ENCODE assay signal across 1 cellular context in the genomic region with DNA sequence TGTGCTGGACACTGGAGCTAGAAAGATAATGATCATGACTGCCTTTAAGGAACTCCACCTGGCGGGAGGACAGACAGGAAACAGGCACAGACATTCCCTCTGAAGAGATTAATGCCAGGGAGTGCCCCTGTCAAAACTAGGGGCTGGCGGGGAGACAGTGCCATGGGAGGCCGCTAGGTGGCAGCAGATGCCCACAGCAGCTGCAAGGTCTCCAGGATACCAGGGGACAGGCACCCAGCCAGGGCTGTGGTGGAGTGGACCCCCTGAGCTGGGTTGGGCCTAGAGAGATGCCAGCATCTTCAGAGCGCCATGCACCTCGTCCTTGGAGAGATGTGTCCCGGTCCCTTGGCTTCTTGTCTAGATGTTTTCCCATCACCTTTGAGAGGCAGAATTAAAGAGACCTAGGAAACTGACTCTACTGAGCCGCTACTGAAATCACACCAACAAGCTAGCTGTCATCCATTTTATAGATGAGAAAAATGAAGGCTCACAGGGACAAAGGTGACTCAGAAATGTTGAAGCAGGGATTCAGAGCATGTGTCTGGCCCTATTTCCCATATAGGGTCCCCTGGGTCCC.
TF ChIP-seq lines count a peak whose summit lies in the region.

No MANE protein-coding gene starts in this region.

TF ChIP-seq in GM12878, 131 proteins besides CTCF, POLR2A, EP300 and RAD21 (continues in another document):
- TF ChIP-seq HDAC2 (IDR thresholded peaks at IDR 0.05) (no peak), NRF1 (conservative IDR thresholded peaks at IDR 0.05; ENCODE audit: low read depth, low read length) (no peak), RB1 (IDR thresholded peaks at IDR 0.05; ENCODE audit: borderline replicate concordance) (0 out of 2 replicates have a peak, but pooled peaks have one; percentile 43), HCFC1 (IDR thresholded peaks at IDR 0.05; ENCODE audit: low read length) (no peak), YBX1 (IDR thresholded peaks at IDR 0.05) (no peak), EED (IDR thresholded peaks at IDR 0.05; ENCODE audit: low read depth) (no peak), MYC (IDR thresholded peaks at IDR 0.05; ENCODE audit: insufficient read depth, insufficient read length, insufficient replicate concordance, low read length, severe bottlenecking) (no peak), RELA (IDR thresholded peaks at IDR 0.05; ENCODE audit: borderline replicate concordance, partially characterized antibody) (peak; percentile 36), BCL3 (IDR thresholded peaks at IDR 0.05; ENCODE audit: borderline replicate concordance, insufficient read depth, low read depth, low read length, poor library complexity, severe bottlenecking) (no peak), GATAD2B (conservative IDR thresholded peaks at IDR 0.05; ENCODE audit: low read depth) (no peak), CREB1 (IDR thresholded peaks at IDR 0.05; ENCODE audit: low read depth) (no peak), IRF3 (IDR thresholded peaks at IDR 0.05) (no peak), MTA2 (IDR thresholded peaks at IDR 0.05; ENCODE audit: low read depth) (no peak), TBL1XR1 (IDR thresholded peaks at IDR 0.05; ENCODE audit: low read depth, low read length) (0 out of 2 replicates have a peak, but pooled peaks have one; percentile 31), LARP7 (IDR thresholded peaks at IDR 0.05) (no peak), POLR2AphosphoS2 (IDR thresholded peaks at IDR 0.05; ENCODE audit: low read depth, low read length) (no peak), RFX5 (IDR thresholded peaks at IDR 0.05; ENCODE audit: low read depth, low read length) (no peak), ZBTB40 (IDR thresholded peaks at IDR 0.05; ENCODE audit: borderline replicate concordance) (no peak), SPI1 (IDR thresholded peaks at IDR 0.05; ENCODE audit: borderline replicate concordance, insufficient read depth, low read depth, low read length) (no peak), MLLT1 (IDR thresholded peaks at IDR 0.05) (no peak), DPF2 (IDR thresholded peaks at IDR 0.05) (no peak), SP1 (IDR thresholded peaks at IDR 0.05; ENCODE audit: low read depth, low read length) (peak; percentile 15), CBFB (IDR thresholded peaks at IDR 0.05; ENCODE audit: low read depth) (no peak), JUNB (IDR thresholded peaks at IDR 0.05) (no peak), TCF7 (IDR thresholded peaks at IDR 0.05; ENCODE audit: borderline replicate concordance) (no peak), ZSCAN29 (IDR thresholded peaks at IDR 0.05) (no peak; the same call in 1 of the 2 replicates), ATF7 (IDR thresholded peaks at IDR 0.05; ENCODE audit: low read depth) (no peak), RCOR1 (conservative IDR thresholded peaks at IDR 0.05; ENCODE audit: low read depth, low read length) (no peak), RELB (IDR thresholded peaks at IDR 0.05; ENCODE audit: low read depth) (no peak), NFXL1 (IDR thresholded peaks at IDR 0.05; ENCODE audit: borderline replicate concordance) (no peak), ZNF274 (IDR thresholded peaks at IDR 0.05; ENCODE audit: insufficient read depth, insufficient read length) (no peak), KLF5 (IDR thresholded peaks at IDR 0.05; ENCODE audit: partially characterized antibody) (no peak), HDGF (IDR thresholded peaks at IDR 0.05) (no peak)
- TF ChIP-seq, protein P1, sequence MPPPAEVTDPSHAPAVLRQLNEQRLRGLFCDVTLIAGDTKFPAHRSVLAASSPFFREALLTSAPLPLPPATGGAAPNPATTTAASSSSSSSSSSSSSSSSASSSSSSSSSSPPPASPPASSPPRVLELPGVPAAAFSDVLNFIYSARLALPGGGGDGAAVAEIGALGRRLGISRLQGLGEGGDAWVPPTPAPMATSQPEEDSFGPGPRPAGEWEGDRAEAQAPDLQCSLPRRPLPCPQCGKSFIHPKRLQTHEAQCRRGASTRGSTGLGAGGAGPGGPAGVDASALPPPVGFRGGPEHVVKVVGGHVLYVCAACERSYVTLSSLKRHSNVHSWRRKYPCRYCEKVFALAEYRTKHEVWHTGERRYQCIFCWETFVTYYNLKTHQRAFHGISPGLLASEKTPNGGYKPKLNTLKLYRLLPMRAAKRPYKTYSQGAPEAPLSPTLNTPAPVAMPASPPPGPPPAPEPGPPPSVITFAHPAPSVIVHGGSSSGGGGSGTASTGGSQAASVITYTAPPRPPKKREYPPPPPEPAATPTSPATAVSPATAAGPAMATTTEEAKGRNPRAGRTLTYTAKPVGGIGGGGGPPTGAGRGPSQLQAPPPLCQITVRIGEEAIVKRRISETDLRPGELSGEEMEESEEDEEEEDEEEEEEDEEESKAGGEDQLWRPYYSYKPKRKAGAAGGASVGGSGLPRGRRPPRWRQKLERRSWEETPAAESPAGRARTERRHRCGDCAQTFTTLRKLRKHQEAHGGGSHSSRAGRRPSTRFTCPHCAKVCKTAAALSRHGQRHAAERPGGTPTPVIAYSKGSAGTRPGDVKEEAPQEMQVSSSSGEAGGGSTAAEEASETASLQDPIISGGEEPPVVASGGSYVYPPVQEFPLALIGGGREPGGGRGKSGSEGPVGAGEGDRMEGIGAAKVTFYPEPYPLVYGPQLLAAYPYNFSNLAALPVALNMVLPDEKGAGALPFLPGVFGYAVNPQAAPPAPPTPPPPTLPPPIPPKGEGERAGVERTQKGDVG (CRISPR knock-in tag; IDR thresholded peaks at IDR 0.05), result no peak
- TF ChIP-seq, protein P2, sequence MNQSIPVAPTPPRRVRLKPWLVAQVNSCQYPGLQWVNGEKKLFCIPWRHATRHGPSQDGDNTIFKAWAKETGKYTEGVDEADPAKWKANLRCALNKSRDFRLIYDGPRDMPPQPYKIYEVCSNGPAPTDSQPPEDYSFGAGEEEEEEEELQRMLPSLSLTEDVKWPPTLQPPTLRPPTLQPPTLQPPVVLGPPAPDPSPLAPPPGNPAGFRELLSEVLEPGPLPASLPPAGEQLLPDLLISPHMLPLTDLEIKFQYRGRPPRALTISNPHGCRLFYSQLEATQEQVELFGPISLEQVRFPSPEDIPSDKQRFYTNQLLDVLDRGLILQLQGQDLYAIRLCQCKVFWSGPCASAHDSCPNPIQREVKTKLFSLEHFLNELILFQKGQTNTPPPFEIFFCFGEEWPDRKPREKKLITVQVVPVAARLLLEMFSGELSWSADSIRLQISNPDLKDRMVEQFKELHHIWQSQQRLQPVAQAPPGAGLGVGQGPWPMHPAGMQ (IDR thresholded peaks at IDR 0.05; ENCODE audit: borderline replicate concordance), result no peak
- TF ChIP-seq, protein P3, sequence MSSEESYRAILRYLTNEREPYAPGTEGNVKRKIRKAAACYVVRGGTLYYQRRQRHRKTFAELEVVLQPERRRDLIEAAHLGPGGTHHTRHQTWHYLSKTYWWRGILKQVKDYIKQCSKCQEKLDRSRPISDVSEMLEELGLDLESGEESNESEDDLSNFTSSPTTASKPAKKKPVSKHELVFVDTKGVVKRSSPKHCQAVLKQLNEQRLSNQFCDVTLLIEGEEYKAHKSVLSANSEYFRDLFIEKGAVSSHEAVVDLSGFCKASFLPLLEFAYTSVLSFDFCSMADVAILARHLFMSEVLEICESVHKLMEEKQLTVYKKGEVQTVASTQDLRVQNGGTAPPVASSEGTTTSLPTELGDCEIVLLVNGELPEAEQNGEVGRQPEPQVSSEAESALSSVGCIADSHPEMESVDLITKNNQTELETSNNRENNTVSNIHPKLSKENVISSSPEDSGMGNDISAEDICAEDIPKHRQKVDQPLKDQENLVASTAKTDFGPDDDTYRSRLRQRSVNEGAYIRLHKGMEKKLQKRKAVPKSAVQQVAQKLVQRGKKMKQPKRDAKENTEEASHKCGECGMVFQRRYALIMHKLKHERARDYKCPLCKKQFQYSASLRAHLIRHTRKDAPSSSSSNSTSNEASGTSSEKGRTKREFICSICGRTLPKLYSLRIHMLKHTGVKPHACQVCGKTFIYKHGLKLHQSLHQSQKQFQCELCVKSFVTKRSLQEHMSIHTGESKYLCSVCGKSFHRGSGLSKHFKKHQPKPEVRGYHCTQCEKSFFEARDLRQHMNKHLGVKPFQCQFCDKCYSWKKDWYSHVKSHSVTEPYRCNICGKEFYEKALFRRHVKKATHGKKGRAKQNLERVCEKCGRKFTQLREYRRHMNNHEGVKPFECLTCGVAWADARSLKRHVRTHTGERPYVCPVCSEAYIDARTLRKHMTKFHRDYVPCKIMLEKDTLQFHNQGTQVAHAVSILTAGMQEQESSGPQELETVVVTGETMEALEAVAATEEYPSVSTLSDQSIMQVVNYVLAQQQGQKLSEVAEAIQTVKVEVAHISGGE (CRISPR knock-in tag; IDR thresholded peaks at IDR 0.05), result no peak
- TF ChIP-seq, protein P4, sequence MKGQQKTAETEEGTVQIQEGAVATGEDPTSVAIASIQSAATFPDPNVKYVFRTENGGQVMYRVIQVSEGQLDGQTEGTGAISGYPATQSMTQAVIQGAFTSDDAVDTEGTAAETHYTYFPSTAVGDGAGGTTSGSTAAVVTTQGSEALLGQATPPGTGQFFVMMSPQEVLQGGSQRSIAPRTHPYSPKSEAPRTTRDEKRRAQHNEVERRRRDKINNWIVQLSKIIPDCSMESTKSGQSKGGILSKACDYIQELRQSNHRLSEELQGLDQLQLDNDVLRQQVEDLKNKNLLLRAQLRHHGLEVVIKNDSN (IDR thresholded peaks at IDR 0.05; ENCODE audit: borderline replicate concordance, extremely low read length, insufficient read depth, low read depth, low read length), result no peak
- TF ChIP-seq, protein P5, sequence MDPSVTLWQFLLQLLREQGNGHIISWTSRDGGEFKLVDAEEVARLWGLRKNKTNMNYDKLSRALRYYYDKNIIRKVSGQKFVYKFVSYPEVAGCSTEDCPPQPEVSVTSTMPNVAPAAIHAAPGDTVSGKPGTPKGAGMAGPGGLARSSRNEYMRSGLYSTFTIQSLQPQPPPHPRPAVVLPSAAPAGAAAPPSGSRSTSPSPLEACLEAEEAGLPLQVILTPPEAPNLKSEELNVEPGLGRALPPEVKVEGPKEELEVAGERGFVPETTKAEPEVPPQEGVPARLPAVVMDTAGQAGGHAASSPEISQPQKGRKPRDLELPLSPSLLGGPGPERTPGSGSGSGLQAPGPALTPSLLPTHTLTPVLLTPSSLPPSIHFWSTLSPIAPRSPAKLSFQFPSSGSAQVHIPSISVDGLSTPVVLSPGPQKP (IDR thresholded peaks at IDR 0.05; ENCODE audit: low read depth, low read length), result no peak
